Comparison of ENCODE assay signal across 8 cellular contexts in the genomic region with DNA sequence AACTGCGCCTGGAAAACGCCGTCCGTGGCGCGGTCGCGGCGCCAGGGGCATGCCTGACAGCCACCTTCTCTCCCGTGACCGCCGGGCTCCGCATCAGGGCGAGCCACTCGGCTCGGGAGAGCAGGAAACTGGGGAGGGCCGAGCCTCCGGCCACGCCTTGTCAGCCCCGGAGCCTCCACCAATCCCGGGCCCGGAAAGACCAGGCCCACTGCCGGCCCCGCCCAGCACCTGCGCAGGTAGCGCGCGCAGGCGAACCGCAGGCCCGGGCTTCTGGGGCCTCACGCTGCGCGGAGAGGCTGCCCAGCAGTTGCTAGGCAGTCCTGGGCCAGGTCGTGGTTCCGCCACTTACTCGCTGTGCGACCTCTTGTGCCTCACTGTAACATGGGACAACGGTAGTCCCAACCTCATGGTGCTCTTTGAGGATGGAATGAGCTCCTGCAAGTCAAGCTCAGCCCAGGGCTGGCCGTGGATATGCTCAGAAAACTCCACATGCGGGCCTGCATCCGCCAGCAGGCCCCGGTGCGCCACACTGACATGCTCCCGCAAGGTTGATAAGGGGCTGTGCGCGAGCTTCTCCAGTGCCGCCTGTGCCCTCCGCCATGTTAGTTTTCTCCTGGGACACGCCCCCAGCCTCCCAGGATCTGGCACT.
DNase-seq lines count a peak whose midpoint lies in the region; ATAC-seq and TF ChIP-seq lines count a peak whose summit lies in the region.

No MANE protein-coding gene starts in this region.

- peaks cover 40% of the 10 kb centered on the region for H3K27me3 Mint-ChIP-seq in activated CD4-positive, alpha-beta T cell treated with anti-CD3 and anti-CD28 coated beads for 36 hours

- no peak for TF ChIP-seq CTCF in coronary artery (IDR thresholded peaks at IDR 0.05)

- no peak overlapping the region for H2BK5ac ChIP-seq in mesenchymal stem cell (ENCODE audit: low read depth, low read length, poor library complexity, severe bottlenecking)

- CTCF ChIA-PET in activated CD4-positive, alpha-beta T cell treated with anti-CD3 and anti-CD28 coated beads for 36 hours (lab: Charles Lee): no interaction called here

- no peaks in the 10 kb centered on the region for H3K36me3 Mint-ChIP-seq in activated CD4-positive, alpha-beta T cell treated with anti-CD3 and anti-CD28 coated beads for 36 hours (ENCODE audit: low read depth)

- peak; percentile 91 for ATAC-seq in activated CD4-positive, alpha-beta T cell treated with anti-CD3 and anti-CD28 coated beads for 36 hours
- ATAC-seq in GM19452 (IDR thresholded peaks at IDR 0.05; ENCODE audit: unreplicated experiment) (no peak), GM18858 (IDR thresholded peaks at IDR 0.05; ENCODE audit: unreplicated experiment) (no peak)

- H2AFZ ChIP-seq in mesenchymal stem cell (ENCODE audit: low read depth, low read length): no peak overlapping the region

- WGBS in mesenchymal stem cell: 8% methylated on average over 50 of the region's 50 CpGs
- WGBS in thymus: 14% methylated on average over 50 of the region's 50 CpGs

- H3K4ac ChIP-seq in mesenchymal stem cell (ENCODE audit: low read depth in 1 of 2, low read length in 2 of 2): no peak overlapping the region

- H4K8ac ChIP-seq in mesenchymal stem cell (ENCODE audit: low read length): no peak overlapping the region

- H3K27ac ChIP-seq in coronary artery (no peak overlapping the region), mesenchymal stem cell (ENCODE audit: low read length, poor library complexity, severe bottlenecking) (no peak overlapping the region), thymus (ENCODE audit: low read depth) (no peak overlapping the region)

- no peaks in the 10 kb centered on the region for H3K9me3 Mint-ChIP-seq in activated CD4-positive, alpha-beta T cell treated with anti-CD3 and anti-CD28 coated beads for 36 hours (ENCODE audit: low read depth)

- no peak overlapping the region for H3K14ac ChIP-seq in mesenchymal stem cell (ENCODE audit: low read length in 2 of 2)

- no peak overlapping the region for H3K18ac ChIP-seq in mesenchymal stem cell (ENCODE audit: low read depth in 1 of 2, low read length in 2 of 2)

- peak; percentile 64 for DNase-seq in activated CD4-positive, alpha-beta T cell treated with anti-CD3 and anti-CD28 coated beads for 36 hours
- no peak for DNase-seq in activated CD4-positive, alpha-beta T cell treated with anti-CD3 and anti-CD28 coated beads, Interleukin-2, amount 50 U/mL, for 4 hours
- DNase-seq in coronary artery (ENCODE audit: low spot score): no peak
- DNase-seq in mesenchymal stem cell: no peak
- no peak for DNase-seq in dedifferentiated amniotic fluid mesenchymal stem cell (ENCODE audit: extremely low spot score)

- peaks cover 15% of the 10 kb centered on the region for H3K4me1 ChIP-seq in mesenchymal stem cell (ENCODE audit: control insufficient read depth, insufficient read depth, low read depth, low read length)
- H3K4me1 ChIP-seq in thymus (ENCODE audit: control insufficient read depth, insufficient read depth, low read length): no peaks in the 10 kb centered on the region

- H2BK12ac ChIP-seq in mesenchymal stem cell (ENCODE audit: low read length in 2 of 2): no peak overlapping the region

- H3K79me1 ChIP-seq in mesenchymal stem cell (replicated peaks; ENCODE audit: low read length, poor library complexity, severe bottlenecking): no peaks in the 10 kb centered on the region

- no peak overlapping the region for H4K91ac ChIP-seq in mesenchymal stem cell (ENCODE audit: low read length)

- peak overlapping the region; percentile 61 for H3K4me3 ChIP-seq in coronary artery
- H3K4me3 ChIP-seq in mesenchymal stem cell (ENCODE audit: insufficient read depth in 1 of 2, low read depth in 1 of 2, low read length in 2 of 2): peak overlapping the region; percentile 11 to 64
- peak overlapping the region; percentile 3 for H3K4me3 ChIP-seq in thymus (ENCODE audit: low read length)

- H2BK120ac ChIP-seq in mesenchymal stem cell (ENCODE audit: low read depth, low read length): no peak overlapping the region

- H2BK15ac ChIP-seq in mesenchymal stem cell (ENCODE audit: low read depth, poor library complexity, severe bottlenecking): no peak overlapping the region

- H3K4me2 ChIP-seq in mesenchymal stem cell (ENCODE audit: low read length, poor library complexity, severe bottlenecking): peak overlapping the region; percentile 55

- H3K27me3 ChIP-seq in mesenchymal stem cell (ENCODE audit: control insufficient read depth in 1 of 2, insufficient read depth in 1 of 2, low read length in 2 of 2): peaks cover 63 to 85% of the 10 kb centered on the region in 2 experiments
- peaks cover 26% of the 10 kb centered on the region for H3K27me3 ChIP-seq in thymus (ENCODE audit: control insufficient read depth, insufficient read depth)

- H2AK5ac ChIP-seq in mesenchymal stem cell (ENCODE audit: low read length, severe bottlenecking): no peak overlapping the region

- no peak overlapping the region for H3K27ac Mint-ChIP-seq in activated CD4-positive, alpha-beta T cell treated with anti-CD3 and anti-CD28 coated beads for 36 hours

- H3K9ac ChIP-seq in mesenchymal stem cell (ENCODE audit: low read length): no peak overlapping the region

- H3K36me3 ChIP-seq in mesenchymal stem cell (ENCODE audit: control insufficient read depth in 1 of 2, insufficient read depth in 2 of 2, low read depth in 1 of 2, low read length in 2 of 2): peaks cover 0 to 3% of the 10 kb centered on the region in 2 experiments
- H3K36me3 ChIP-seq in thymus (ENCODE audit: control insufficient read depth, insufficient read depth): no peaks in the 10 kb centered on the region

- H3K23ac ChIP-seq in mesenchymal stem cell (ENCODE audit: low read length in 2 of 2): peak overlapping the region in 1 of 2 experiments; percentile 51

- H3K4me1 Mint-ChIP-seq in activated CD4-positive, alpha-beta T cell treated with anti-CD3 and anti-CD28 coated beads for 36 hours: peaks cover 5% of the 10 kb centered on the region

- H3K9me3 ChIP-seq in mesenchymal stem cell (ENCODE audit: control insufficient read depth, low read length): no peaks in the 10 kb centered on the region
- no peaks in the 10 kb centered on the region for H3K9me3 ChIP-seq in thymus (ENCODE audit: control insufficient read depth)

- intact Hi-C loops in activated CD4-positive, alpha-beta T cell treated with anti-CD3 and anti-CD28 coated beads for 36 hours (cut with DNase I, micrococcal nuclease): no loop called here

- H3K4me3 Mint-ChIP-seq in activated CD4-positive, alpha-beta T cell treated with anti-CD3 and anti-CD28 coated beads for 36 hours: peak overlapping the region; percentile 44

- POLR2A ChIA-PET in activated CD4-positive, alpha-beta T cell treated with anti-CD3 and anti-CD28 coated beads for 36 hours (lab: Charles Lee): no interaction called here

Comparison
In these comparisons a context has a peak if more than half of its experiments do, and no peak if none do; other contexts are left out.
1. H3K4me3 ChIP-seq: peak in every context shown above with its lines; median percentile 61 in coronary artery; 38 in mesenchymal stem cell; 3 in thymus.